17 cellular contexts compared by ENCODE assay signal in the genomic region with DNA sequence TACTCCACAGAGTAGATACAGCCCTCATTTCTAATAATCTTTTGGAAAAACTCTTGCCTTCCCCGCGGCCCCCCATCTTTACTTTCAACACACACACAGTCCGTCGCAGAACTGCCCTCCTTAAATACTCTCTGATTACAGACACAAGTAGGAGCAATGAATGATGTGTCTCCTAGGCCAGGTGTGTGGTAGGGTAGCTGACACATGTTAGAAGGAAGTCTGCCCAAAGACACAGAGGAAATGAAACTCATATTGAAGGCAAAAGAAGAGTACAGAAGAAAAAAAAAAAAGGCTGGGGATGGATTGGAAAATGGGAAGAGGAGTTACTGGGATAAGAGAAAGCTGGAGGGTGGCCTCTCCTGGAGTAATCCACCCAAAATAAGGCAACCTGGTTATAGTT. TPM values are rescaled to one million over a fixed set of nuclear protein-coding genes. Genes with fewer than 3 reads are reported as not detected.
DNase-seq lines count a peak whose midpoint lies in the region; ATAC-seq and TF ChIP-seq lines count a peak whose summit lies in the region.
"Had no signal": no experiment of that assay in that cellular context is flagged by ENCODE, and none has a peak within 500 bp of the region (broad histone marks: within the 10 kb centered on the region; RNA-seq: fewer than 3 reads in every experiment).

No MANE protein-coding gene starts in this region.

- H3F3A ChIP-seq in DOHH2 (ENCODE audit: control insufficient read depth, insufficient read depth) = no peaks in the 10 kb centered on the region

- no peaks in the 10 kb centered on the region for H3K36me3 ChIP-seq in DOHH2 (ENCODE audit: control insufficient read depth, low read length)
- no peaks in the 10 kb centered on the region for H3K36me3 ChIP-seq in esophagus squamous epithelium

- peak overlapping the region; percentile 4 for H3K27ac Mint-ChIP-seq in stimulated activated naive B cell treated with anti-CD40 and anti-IgM and Interleukin-4, amounts not matched to agents 10 μg/mL and 1 μg/mL and 100 μg/mL, for 72 hours
- H3K27ac Mint-ChIP-seq: CD4-positive, CD25-positive, alpha-beta regulatory T cell; CD8-positive, alpha-beta memory T cell had no signal

- TF ChIP-seq POLR2A in esophagus squamous epithelium (IDR thresholded peaks at IDR 0.05) (no peak), GM18505 (IDR thresholded peaks at IDR 0.05; ENCODE audit: borderline replicate concordance, extremely low read depth, insufficient read depth, insufficient read length) (no peak)

- H3K27me3 ChIP-seq in DOHH2 (ENCODE audit: control insufficient read depth, low read length) (no peaks in the 10 kb centered on the region), esophagus squamous epithelium (peaks cover 0 to 22% (median 0%) of the 10 kb centered on the region in 4 donors)

- H3K4me2 ChIP-seq in DOHH2 (ENCODE audit: low read length) = peak overlapping the region; percentile 12

- peak; percentile 41 to 55 for ATAC-seq in stimulated activated naive B cell treated with anti-CD40 and anti-IgM and Interleukin-4, amounts not matched to agents 10 μg/mL and 1 μg/mL and 100 μg/mL, for 72 hours (replicated peaks)
- no peak for ATAC-seq in GM18505 (IDR thresholded peaks at IDR 0.05; ENCODE audit: unreplicated experiment)

- H3K9me3 Mint-ChIP-seq in stimulated activated naive B cell treated with anti-CD40 and anti-IgM and Interleukin-4, amounts not matched to agents 10 μg/mL and 1 μg/mL and 100 μg/mL, for 72 hours = peaks cover 7 to 12% of the 10 kb centered on the region in 2 donors

- peaks cover 16% of the 10 kb centered on the region; the same call in 1 of the 2 replicates for H3K9me3 ChIP-seq in DOHH2 (ENCODE audit: control insufficient read depth, insufficient read depth, low read length)
- H3K9me3 ChIP-seq in esophagus squamous epithelium = peaks cover 0 to 6% (median 6%) of the 10 kb centered on the region in 3 donors

- H3K4me1 Mint-ChIP-seq in stimulated activated naive B cell treated with anti-CD40 and anti-IgM and Interleukin-4, amounts not matched to agents 10 μg/mL and 1 μg/mL and 100 μg/mL, for 72 hours = peaks cover 8 to 21% of the 10 kb centered on the region in 2 donors
- H3K4me1 Mint-ChIP-seq: CD8-positive, alpha-beta memory T cell had no signal

- intact Hi-C loops in esophagus squamous epithelium (cut with DNase I) = no loop called here

- no peaks in the 10 kb centered on the region for H3K27me3 Mint-ChIP-seq in stimulated activated naive B cell treated with anti-CD40 and anti-IgM and Interleukin-4, amounts not matched to agents 10 μg/mL and 1 μg/mL and 100 μg/mL, for 72 hours

- TF ChIP-seq CTCF in DOHH2 (IDR thresholded peaks at IDR 0.05; ENCODE audit: low read depth, low read length, poor library complexity, severe bottlenecking) = no peak
- no peak for TF ChIP-seq CTCF in esophagus squamous epithelium (IDR thresholded peaks at IDR 0.05)

- H3K27ac ChIP-seq in DOHH2 (ENCODE audit: low read depth, low read length) = no peak overlapping the region
- H3K27ac ChIP-seq in esophagus squamous epithelium = no peak overlapping the region

- no peaks in the 10 kb centered on the region for H3K79me2 ChIP-seq in DOHH2 (ENCODE audit: control insufficient read depth, low read length)

- 78 to 100% methylated on average over 3 to 4 of the region's 4 CpGs for WGBS in esophagus squamous epithelium, 2 donors

- H3K4me3 ChIP-seq in DOHH2 (ENCODE audit: low read length) (no peak overlapping the region), esophagus squamous epithelium (no peak overlapping the region)

- H3K4me1 ChIP-seq in DOHH2 (ENCODE audit: control insufficient read depth, low read length) = peaks cover 10% of the 10 kb centered on the region
- no peaks in the 10 kb centered on the region for H3K4me1 ChIP-seq in esophagus squamous epithelium

- peaks cover 6 to 10% of the 10 kb centered on the region in 2 donors for H3K36me3 Mint-ChIP-seq in stimulated activated naive B cell treated with anti-CD40 and anti-IgM and Interleukin-4, amounts not matched to agents 10 μg/mL and 1 μg/mL and 100 μg/mL, for 72 hours

- no peaks in the 10 kb centered on the region for H3K9me2 ChIP-seq in DOHH2 (replicated peaks; ENCODE audit: control insufficient read depth, low read length)

- no peaks in the 10 kb centered on the region for H4K20me1 ChIP-seq in DOHH2 (ENCODE audit: control insufficient read depth, insufficient read depth, low read depth, low read length)

- peak; percentile 1 for DNase-seq in MV-4-11 (lab: John Stamatoyannopoulos, UW)
- DNase-seq in germinal center (ENCODE audit: low spot score) = peak; percentile 13
- no peak for DNase-seq in stimulated activated naive B cell treated with anti-CD40 and anti-IgM and Interleukin-4, amounts not matched to agents 10 μg/mL and 1 μg/mL and 100 μg/mL, for 72 hours
- no peak for DNase-seq in esophagus squamous epithelium (lab: John Stamatoyannopoulos, UW)
- DNase-seq in stimulated activated CD4-positive, alpha-beta T cell treated with anti-CD3 and anti-CD28 coated beads, Interleukin-2, amount 100 ng/mL, for 48 hours = no peak
- DNase-seq: AML-193; C1 segment of cervical spinal cord; CD4-positive, CD25-positive, alpha-beta regulatory T cell; CD8-positive, alpha-beta memory T cell; COR-L47; GDM1; HCEC 1CT; Kasumi-1; KG1 had no signal

- no peak overlapping the region for H3K4me3 Mint-ChIP-seq in stimulated activated naive B cell treated with anti-CD40 and anti-IgM and Interleukin-4, amounts not matched to agents 10 μg/mL and 1 μg/mL and 100 μg/mL, for 72 hours
- H3K4me3 Mint-ChIP-seq: CD4-positive, CD25-positive, alpha-beta regulatory T cell; CD8-positive, alpha-beta memory T cell had no signal

RNA-seq across cellular contexts. Expression of a gene that starts 14.6 kb away (rescaled TPM):
- not detected for total RNA-seq in esophagus squamous epithelium
- total RNA-seq: CD4-positive, CD25-positive, alpha-beta regulatory T cell; CD8-positive, alpha-beta memory T cell; Daoy had no signal

RNA-seq across cellular contexts. Expression of a gene that starts 39.9 kb away (rescaled TPM):
- total RNA-seq in esophagus squamous epithelium = not detected
- total RNA-seq: CD4-positive, CD25-positive, alpha-beta regulatory T cell; CD8-positive, alpha-beta memory T cell; Daoy had no signal

Comparison
In these comparisons a context has a peak if more than half of its experiments do, and no peak if none do; other contexts are left out.
1. DNase-seq: peak in MV-4-11 (single experiment) and germinal center (single experiment); none in stimulated activated naive B cell treated with anti-CD40 and anti-IgM and Interleukin-4, amounts not matched to agents 10 μg/mL and 1 μg/mL and 100 μg/mL, for 72 hours (single experiment), esophagus squamous epithelium (single experiment) and stimulated activated CD4-positive, alpha-beta T cell treated with anti-CD3 and anti-CD28 coated beads, Interleukin-2, amount 100 ng/mL, for 48 hours (0 of 2).